Comparison of ENCODE assay signal across 16 cellular contexts in genomic region chr3:41507336-41508062, GRCh38.
DNase-seq lines count a peak whose midpoint lies in the region; ATAC-seq and TF ChIP-seq lines count a peak whose summit lies in the region.
"Had no signal": no experiment of that assay in that cellular context is flagged by ENCODE, and none has a peak within 500 bp of the region (broad histone marks: within the 10 kb centered on the region; RNA-seq: fewer than 3 reads in every experiment).

No MANE protein-coding gene starts in this region.

- no peaks in the 10 kb centered on the region for H4K20me1 ChIP-seq in mammary epithelial cell (ENCODE audit: insufficient read depth, low read length)

- intact Hi-C loops in MCF 10A (cut with micrococcal nuclease), result no loop called here
- intact Hi-C loops in breast epithelium (cut with DNase I; ENCODE audit: low total_unique reads), result no loop called here
- intact Hi-C loops in mammary epithelial cell (cut with micrococcal nuclease), result no loop called here
- intact Hi-C loops in right cardiac atrium (cut with DNase I), result no loop called here

- H3K9ac ChIP-seq in mammary epithelial cell (ENCODE audit: insufficient read depth, low read length), result no peak overlapping the region

- no peak for ATAC-seq in right cardiac atrium

- H3K36me3 Mint-ChIP-seq in MCF 10A (ENCODE audit: insufficient read depth, unreplicated experiment), result no peaks in the 10 kb centered on the region

- DNase-seq in MCF 10A (ENCODE audit: unreplicated experiment) (no peak), breast epithelium (ENCODE audit: low spot score in 2 of 2) (no peak), mammary epithelial cell (no peak), glomerular visceral epithelial cell (ENCODE audit: extremely low spot score) (peak; percentile 1), tibial nerve (ENCODE audit: low spot score in 2 of 2) (no peak), KG1 (lab: John Stamatoyannopoulos, UW) (no peak), right cardiac atrium (no peak), SHP77 treated with DMSO at 0.1 percent for 48 hours (lab: John Stamatoyannopoulos, UW) (no peak)
- DNase-seq: C1 segment of cervical spinal cord, DMS153, NCI-H1048, NCI-H146, NCI-H2107, NCI-H345, SHP77 had no signal

- peaks cover 9% of the 10 kb centered on the region for H3K9me3 Mint-ChIP-seq in MCF 10A (ENCODE audit: unreplicated experiment)

- CTCF ChIA-PET in MCF 10A (lab: Yijun Ruan, JAX), result interaction anchor here (0.5 to 1.2 kb wide), 6 partner anchors 10 to 773 kb away, joined by 3 to 4 read pairs (median 3); no protein-coding TSS in a partner anchor
- CTCF ChIA-PET in mammary epithelial cell (lab: Charles Lee; ENCODE audit: low non-redundant PET), result no interaction called here

- H3K27ac ChIP-seq in breast epithelium (no peak overlapping the region), mammary epithelial cell (ENCODE audit: insufficient read depth, low read depth, low read length) (peak overlapping the region; percentile 78), tibial nerve (no peak overlapping the region), right cardiac atrium (ENCODE audit: low read length) (no peak overlapping the region)
- H3K27ac ChIP-seq: 22Rv1 had no signal

- H2AFZ ChIP-seq in mammary epithelial cell (ENCODE audit: low read depth, low read length), result peak overlapping the region; percentile 92

- no peak for TF ChIP-seq EP300 in tibial nerve (IDR thresholded peaks at IDR 0.05)

- H3K9me3 ChIP-seq in breast epithelium, result peaks cover 8 to 19% of the 10 kb centered on the region in 2 donors
- no peaks in the 10 kb centered on the region for H3K9me3 ChIP-seq in mammary epithelial cell (replicated peaks; ENCODE audit: insufficient read depth, low read length)
- H3K9me3 ChIP-seq in tibial nerve, result peaks cover 0 to 43% (median 4%) of the 10 kb centered on the region in 4 donors
- no peaks in the 10 kb centered on the region for H3K9me3 ChIP-seq in right cardiac atrium (ENCODE audit: control insufficient read depth, low read length)

- H3K79me2 ChIP-seq in mammary epithelial cell (ENCODE audit: insufficient read depth, low read length), result no peaks in the 10 kb centered on the region

- H3K27ac Mint-ChIP-seq in MCF 10A (ENCODE audit: low read depth, unreplicated experiment), result peak overlapping the region; percentile 90

- TF ChIP-seq CTCF in MCF 10A (IDR thresholded peaks at IDR 0.05; ENCODE audit: unreplicated experiment) (no peak), breast epithelium (IDR thresholded peaks at IDR 0.05) (no peak), mammary epithelial cell (conservative IDR thresholded peaks at IDR 0.05 in 1 of 2, IDR thresholded peaks at IDR 0.05 in 1 of 2; ENCODE audit: extremely low read depth in 1 of 2, insufficient read depth in 1 of 2, low read depth in 1 of 2, low read length in 2 of 2) (no peak), tibial nerve (IDR thresholded peaks at IDR 0.05) (no peak)

- no peaks in the 10 kb centered on the region for H3K27me3 Mint-ChIP-seq in MCF 10A (ENCODE audit: insufficient read depth, unreplicated experiment)

- no peaks in the 10 kb centered on the region for H3K36me3 ChIP-seq in breast epithelium
- H3K36me3 ChIP-seq in mammary epithelial cell (ENCODE audit: insufficient read depth, low read length), result no peaks in the 10 kb centered on the region
- no peaks in the 10 kb centered on the region for H3K36me3 ChIP-seq in tibial nerve

- H3K4me1 ChIP-seq in breast epithelium (no peaks in the 10 kb centered on the region), mammary epithelial cell (ENCODE audit: insufficient read depth, low read length) (peaks cover 10% of the 10 kb centered on the region), tibial nerve (no peaks in the 10 kb centered on the region), right cardiac atrium (ENCODE audit: control insufficient read depth, insufficient read depth, low read length) (no peaks in the 10 kb centered on the region)

- no peak overlapping the region for H3K4me3 Mint-ChIP-seq in MCF 10A (ENCODE audit: unreplicated experiment)

- POLR2A ChIA-PET in MCF 10A (lab: Yijun Ruan, JAX), result interaction anchor here (1.0 to 1.8 kb wide), 2 partner anchors 18 to 308 kb away, joined by 3 to 5 read pairs; partner anchors contain the start of gene CTNNB1

- dilution Hi-C loops in mammary epithelial cell (cut with HindIII; ENCODE audit: low sequenced_read_pairs), result no loop called here

- no peak overlapping the region for H3K4me2 ChIP-seq in mammary epithelial cell (ENCODE audit: insufficient read depth, low read depth, low read length)

- peaks cover 12% of the 10 kb centered on the region for H3K4me1 Mint-ChIP-seq in MCF 10A (ENCODE audit: insufficient read depth, unreplicated experiment)

- no peak overlapping the region for H3K4me3 ChIP-seq in breast epithelium
- no peak overlapping the region for H3K4me3 ChIP-seq in mammary epithelial cell (replicated peaks in 1 of 3; ENCODE audit: insufficient read depth in 1 of 3, low read depth in 2 of 3, low read length in 3 of 3)
- H3K4me3 ChIP-seq in tibial nerve, result no peak overlapping the region
- H3K4me3 ChIP-seq in right cardiac atrium (ENCODE audit: low read length), result no peak overlapping the region

- H3K27me3 ChIP-seq in breast epithelium (no peaks in the 10 kb centered on the region), mammary epithelial cell (ENCODE audit: insufficient read depth, low read length) (no peaks in the 10 kb centered on the region), tibial nerve (no peaks in the 10 kb centered on the region), right cardiac atrium (ENCODE audit: control insufficient read depth, insufficient read depth) (no peaks in the 10 kb centered on the region)

- in situ Hi-C loops in mammary epithelial cell (cut with MboI; ENCODE audit: low sequenced_read_pairs in 2 of 2), result no loop called here

- TF ChIP-seq POLR2A in breast epithelium (IDR thresholded peaks at IDR 0.05) (no peak), tibial nerve (IDR thresholded peaks at IDR 0.05) (no peak)

- BruUV-seq in MCF 10A (replicated peaks; lab: Mats Ljungman, UMichigan) (no TSS peak), mammary epithelial cell (replicated peaks; lab: Mats Ljungman, UMichigan) (no TSS peak)

- 100% methylated on average over 2 of the region's 2 CpGs for WGBS in mammary epithelial cell (ENCODE audit: low coverage, missing lambda C conversion rate)
- 41 to 58% methylated on average over 2 of the region's 2 CpGs for WGBS in tibial nerve, 2 donors
- 77% methylated on average over 2 of the region's 2 CpGs for WGBS in right cardiac atrium
